ENCODE assay signal across 1 cellular context in the genomic region with DNA sequence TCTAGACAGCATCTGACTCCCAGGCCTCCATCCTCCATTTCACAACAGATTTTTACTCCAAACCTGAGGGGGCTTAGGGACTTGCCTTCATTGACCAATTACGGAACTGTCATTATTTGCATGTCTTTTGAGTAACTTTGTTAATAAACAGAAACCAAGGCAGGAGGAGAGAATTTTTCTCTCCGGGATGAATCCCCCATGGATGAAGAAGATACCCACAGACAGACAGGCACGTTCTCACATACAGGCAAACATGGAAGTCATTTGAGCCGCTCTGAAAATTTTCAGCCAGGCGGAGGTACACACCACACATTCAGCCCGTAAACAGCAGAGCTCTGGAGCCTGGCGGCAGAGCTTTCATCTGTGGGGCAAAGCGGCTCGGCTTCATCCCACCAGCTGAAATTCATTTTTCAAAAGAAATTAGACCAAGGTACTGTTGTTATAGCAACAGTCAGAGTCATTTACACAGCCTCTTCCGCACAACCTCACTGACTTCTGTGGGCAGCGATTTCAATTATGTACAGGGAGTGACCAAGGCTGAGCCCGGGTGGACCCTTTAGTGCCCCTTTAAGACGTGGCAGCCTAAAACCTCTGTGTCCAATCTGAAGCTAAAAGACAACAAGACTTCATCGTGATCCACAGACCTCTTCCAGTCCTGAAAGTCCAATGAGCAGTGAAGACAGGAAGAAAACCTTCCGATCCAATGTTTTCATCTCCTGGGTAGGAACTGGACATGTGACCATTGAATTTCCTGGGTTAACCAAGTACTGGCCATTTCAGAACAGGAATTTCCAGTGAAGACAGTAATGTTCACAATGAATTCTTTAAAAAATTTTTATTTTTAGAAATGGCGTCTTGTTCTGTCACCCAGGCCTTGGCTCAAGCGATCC.
TF ChIP-seq lines count a peak whose summit lies in the region.

No MANE protein-coding gene starts in this region.

TF ChIP-seq in GM23338, 12 proteins besides CTCF, POLR2A, EP300 and RAD21 (continued from another document):
- TF ChIP-seq JUNB (IDR thresholded peaks at IDR 0.05; ENCODE audit: unreplicated experiment) = no peak
- no peak for TF ChIP-seq NANOG (IDR thresholded peaks at IDR 0.05; ENCODE audit: borderline replicate concordance)
- no peak for TF ChIP-seq ZNF114 (CRISPR knock-in tag; IDR thresholded peaks at IDR 0.05)
- TF ChIP-seq, protein P1, sequence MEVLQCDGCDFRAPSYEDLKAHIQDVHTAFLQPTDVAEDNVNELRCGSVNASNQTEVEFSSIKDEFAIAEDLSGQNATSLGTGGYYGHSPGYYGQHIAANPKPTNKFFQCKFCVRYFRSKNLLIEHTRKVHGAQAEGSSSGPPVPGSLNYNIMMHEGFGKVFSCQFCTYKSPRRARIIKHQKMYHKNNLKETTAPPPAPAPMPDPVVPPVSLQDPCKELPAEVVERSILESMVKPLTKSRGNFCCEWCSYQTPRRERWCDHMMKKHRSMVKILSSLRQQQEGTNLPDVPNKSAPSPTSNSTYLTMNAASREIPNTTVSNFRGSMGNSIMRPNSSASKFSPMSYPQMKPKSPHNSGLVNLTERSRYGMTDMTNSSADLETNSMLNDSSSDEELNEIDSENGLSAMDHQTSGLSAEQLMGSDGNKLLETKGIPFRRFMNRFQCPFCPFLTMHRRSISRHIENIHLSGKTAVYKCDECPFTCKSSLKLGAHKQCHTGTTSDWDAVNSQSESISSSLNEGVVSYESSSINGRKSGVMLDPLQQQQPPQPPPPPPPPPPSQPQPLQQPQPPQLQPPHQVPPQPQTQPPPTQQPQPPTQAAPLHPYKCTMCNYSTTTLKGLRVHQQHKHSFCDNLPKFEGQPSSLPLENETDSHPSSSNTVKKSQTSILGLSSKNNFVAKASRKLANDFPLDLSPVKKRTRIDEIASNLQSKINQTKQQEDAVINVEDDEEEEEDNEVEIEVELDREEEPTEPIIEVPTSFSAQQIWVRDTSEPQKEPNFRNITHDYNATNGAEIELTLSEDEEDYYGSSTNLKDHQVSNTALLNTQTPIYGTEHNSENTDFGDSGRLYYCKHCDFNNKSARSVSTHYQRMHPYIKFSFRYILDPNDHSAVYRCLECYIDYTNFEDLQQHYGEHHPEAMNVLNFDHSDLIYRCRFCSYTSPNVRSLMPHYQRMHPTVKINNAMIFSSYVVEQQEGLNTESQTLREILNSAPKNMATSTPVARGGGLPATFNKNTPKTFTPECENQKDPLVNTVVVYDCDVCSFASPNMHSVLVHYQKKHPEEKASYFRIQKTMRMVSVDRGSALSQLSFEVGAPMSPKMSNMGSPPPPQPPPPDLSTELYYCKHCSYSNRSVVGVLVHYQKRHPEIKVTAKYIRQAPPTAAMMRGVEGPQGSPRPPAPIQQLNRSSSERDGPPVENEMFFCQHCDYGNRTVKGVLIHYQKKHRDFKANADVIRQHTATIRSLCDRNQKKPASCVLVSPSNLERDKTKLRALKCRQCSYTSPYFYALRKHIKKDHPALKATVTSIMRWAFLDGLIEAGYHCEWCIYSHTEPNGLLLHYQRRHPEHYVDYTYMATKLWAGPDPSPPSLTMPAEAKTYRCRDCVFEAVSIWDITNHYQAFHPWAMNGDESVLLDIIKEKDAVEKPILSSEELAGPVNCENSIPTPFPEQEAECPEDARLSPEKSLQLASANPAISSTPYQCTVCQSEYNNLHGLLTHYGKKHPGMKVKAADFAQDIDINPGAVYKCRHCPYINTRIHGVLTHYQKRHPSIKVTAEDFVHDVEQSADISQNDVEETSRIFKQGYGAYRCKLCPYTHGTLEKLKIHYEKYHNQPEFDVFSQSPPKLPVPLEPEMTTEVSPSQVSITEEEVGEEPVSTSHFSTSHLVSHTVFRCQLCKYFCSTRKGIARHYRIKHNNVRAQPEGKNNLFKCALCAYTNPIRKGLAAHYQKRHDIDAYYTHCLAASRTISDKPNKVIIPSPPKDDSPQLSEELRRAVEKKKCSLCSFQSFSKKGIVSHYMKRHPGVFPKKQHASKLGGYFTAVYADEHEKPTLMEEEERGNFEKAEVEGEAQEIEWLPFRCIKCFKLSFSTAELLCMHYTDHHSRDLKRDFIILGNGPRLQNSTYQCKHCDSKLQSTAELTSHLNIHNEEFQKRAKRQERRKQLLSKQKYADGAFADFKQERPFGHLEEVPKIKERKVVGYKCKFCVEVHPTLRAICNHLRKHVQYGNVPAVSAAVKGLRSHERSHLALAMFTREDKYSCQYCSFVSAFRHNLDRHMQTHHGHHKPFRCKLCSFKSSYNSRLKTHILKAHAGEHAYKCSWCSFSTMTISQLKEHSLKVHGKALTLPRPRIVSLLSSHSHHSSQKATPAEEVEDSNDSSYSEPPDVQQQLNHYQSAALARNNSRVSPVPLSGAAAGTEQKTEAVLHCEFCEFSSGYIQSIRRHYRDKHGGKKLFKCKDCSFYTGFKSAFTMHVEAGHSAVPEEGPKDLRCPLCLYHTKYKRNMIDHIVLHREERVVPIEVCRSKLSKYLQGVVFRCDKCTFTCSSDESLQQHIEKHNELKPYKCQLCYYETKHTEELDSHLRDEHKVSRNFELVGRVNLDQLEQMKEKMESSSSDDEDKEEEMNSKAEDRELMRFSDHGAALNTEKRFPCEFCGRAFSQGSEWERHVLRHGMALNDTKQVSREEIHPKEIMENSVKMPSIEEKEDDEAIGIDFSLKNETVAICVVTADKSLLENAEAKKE (CRISPR knock-in tag; IDR thresholded peaks at IDR 0.05) = no peak
- TF ChIP-seq, protein P2, sequence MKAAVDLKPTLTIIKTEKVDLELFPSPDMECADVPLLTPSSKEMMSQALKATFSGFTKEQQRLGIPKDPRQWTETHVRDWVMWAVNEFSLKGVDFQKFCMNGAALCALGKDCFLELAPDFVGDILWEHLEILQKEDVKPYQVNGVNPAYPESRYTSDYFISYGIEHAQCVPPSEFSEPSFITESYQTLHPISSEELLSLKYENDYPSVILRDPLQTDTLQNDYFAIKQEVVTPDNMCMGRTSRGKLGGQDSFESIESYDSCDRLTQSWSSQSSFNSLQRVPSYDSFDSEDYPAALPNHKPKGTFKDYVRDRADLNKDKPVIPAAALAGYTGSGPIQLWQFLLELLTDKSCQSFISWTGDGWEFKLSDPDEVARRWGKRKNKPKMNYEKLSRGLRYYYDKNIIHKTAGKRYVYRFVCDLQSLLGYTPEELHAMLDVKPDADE (IDR thresholded peaks at IDR 0.05) = no peak
- no peak for TF ChIP-seq POLR2AphosphoS5 (IDR thresholded peaks at IDR 0.05; ENCODE audit: low read depth)
- TF ChIP-seq ZNF331 (CRISPR knock-in tag; IDR thresholded peaks at IDR 0.05; ENCODE audit: low read depth) = no peak
